8 cellular contexts compared by ENCODE assay signal in genomic region chr16:53131363-53132071, GRCh38.
DNase-seq lines count a peak whose midpoint lies in the region; ATAC-seq and TF ChIP-seq lines count a peak whose summit lies in the region.

No MANE protein-coding gene starts in this region.

- H3K36me3 Mint-ChIP-seq in glutamatergic neuron (ENCODE audit: unreplicated experiment) = no peaks in the 10 kb centered on the region

- peaks cover 10% of the 10 kb centered on the region for H3K9me3 Mint-ChIP-seq in glutamatergic neuron (ENCODE audit: unreplicated experiment)

- peaks cover 3% of the 10 kb centered on the region; the same call in 1 of the 2 replicates for H3K36me3 ChIP-seq in SJSA1
- no peaks in the 10 kb centered on the region for H3K36me3 ChIP-seq in suprapubic skin

- ATAC-seq in HG02642 (IDR thresholded peaks at IDR 0.05; ENCODE audit: poor library complexity, unreplicated experiment) = peak; percentile 22
- ATAC-seq in omental fat pad (ENCODE audit: low FRiP score) = peak; percentile 46
- ATAC-seq in GM18861 (IDR thresholded peaks at IDR 0.05; ENCODE audit: unreplicated experiment) = no peak

- H3K4me1 ChIP-seq in SJSA1 (replicated peaks) (peaks cover 23% of the 10 kb centered on the region), suprapubic skin (peaks cover 9% of the 10 kb centered on the region)

- H3K9me3 ChIP-seq in SJSA1 (replicated peaks) = no peaks in the 10 kb centered on the region
- no peaks in the 10 kb centered on the region for H3K9me3 ChIP-seq in suprapubic skin

- peak; percentile 59 to 62 for DNase-seq in SJSA1 (ENCODE audit: low read depth in 1 of 2, low spot score in 2 of 2)
- DNase-seq in activated naive CD4-positive, alpha-beta T cell treated with anti-CD3 and anti-CD28 coated beads, Interleukin-2, amount 50 U/mL, for 16 hours = peak; percentile 60
- peak; percentile 63 for DNase-seq in glutamatergic neuron
- peak; percentile 32 for DNase-seq in omental fat pad (ENCODE audit: low spot score)
- DNase-seq in suprapubic skin (ENCODE audit: low spot score in 2 of 2) = peak; percentile 85 to 87

- WGBS in suprapubic skin = 0% methylated on average over 28 of the region's 77 CpGs

- H3K4me3 Mint-ChIP-seq in glutamatergic neuron (ENCODE audit: unreplicated experiment) = peak overlapping the region; percentile 85

- H3K27ac ChIP-seq in SJSA1 (peak overlapping the region; percentile 27), suprapubic skin (peak overlapping the region; percentile 98)

- H3K27me3 ChIP-seq in SJSA1 (replicated peaks) = no peaks in the 10 kb centered on the region
- H3K27me3 ChIP-seq in suprapubic skin = no peaks in the 10 kb centered on the region

- no peaks in the 10 kb centered on the region for H3K27me3 Mint-ChIP-seq in glutamatergic neuron (ENCODE audit: unreplicated experiment)

- H3K27ac Mint-ChIP-seq in glutamatergic neuron (ENCODE audit: unreplicated experiment) = no peak overlapping the region

- H3K4me3 ChIP-seq in GM08714 (ENCODE audit: low read length) (peak overlapping the region; percentile 91), SJSA1 (peak overlapping the region; percentile 79), suprapubic skin (peak overlapping the region; percentile 91)

- peaks cover 10% of the 10 kb centered on the region for H3K4me1 Mint-ChIP-seq in glutamatergic neuron (ENCODE audit: low read depth, unreplicated experiment)

- TF ChIP-seq EP300 in suprapubic skin (IDR thresholded peaks at IDR 0.05) = no peak

- no peak for TF ChIP-seq POLR2A in suprapubic skin (IDR thresholded peaks at IDR 0.05)

- TF ChIP-seq CTCF in glutamatergic neuron (IDR thresholded peaks at IDR 0.05; ENCODE audit: partially characterized antibody, unreplicated experiment) = no peak
- no peak for TF ChIP-seq CTCF in omental fat pad (IDR thresholded peaks at IDR 0.05)
- TF ChIP-seq CTCF in suprapubic skin (IDR thresholded peaks at IDR 0.05) = no peak

Comparison
In these comparisons a context has a peak if more than half of its experiments do, and no peak if none do; other contexts are left out.
1. DNase-seq: peak in every context shown above with its lines; median percentile 86 in suprapubic skin; 63 in glutamatergic neuron; 60 in SJSA1; 60 in activated naive CD4-positive, alpha-beta T cell treated with anti-CD3 and anti-CD28 coated beads, Interleukin-2, amount 50 U/mL, for 16 hours; 32 in omental fat pad.